In the genomic region with DNA sequence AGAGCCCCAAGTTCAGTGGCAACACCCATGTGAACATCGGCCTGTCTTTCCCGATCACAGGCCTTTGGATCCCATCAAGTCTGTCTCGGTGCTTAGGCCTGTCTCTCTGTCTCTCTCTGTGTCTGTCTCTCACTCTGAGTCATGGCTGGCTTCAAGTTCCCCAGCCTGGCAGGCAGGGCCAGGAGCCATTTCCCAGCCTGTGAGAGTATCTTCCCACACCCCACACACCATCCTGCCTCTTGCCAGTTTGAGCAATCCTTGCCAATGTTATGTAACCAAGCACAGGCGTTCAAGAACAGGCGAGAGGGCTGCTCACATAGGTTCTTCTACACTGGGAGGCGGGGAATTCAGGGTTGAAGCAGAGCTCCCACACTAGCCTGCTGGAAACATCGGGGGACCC, we compare ENCODE assay signal across 1 cellular context.
TF ChIP-seq lines count a peak whose summit lies in the region.

No MANE protein-coding gene starts in this region.

TF ChIP-seq in WTC11, 78 proteins besides CTCF, POLR2A, EP300 and RAD21 (continued from another document):
- TF ChIP-seq, protein P1, sequence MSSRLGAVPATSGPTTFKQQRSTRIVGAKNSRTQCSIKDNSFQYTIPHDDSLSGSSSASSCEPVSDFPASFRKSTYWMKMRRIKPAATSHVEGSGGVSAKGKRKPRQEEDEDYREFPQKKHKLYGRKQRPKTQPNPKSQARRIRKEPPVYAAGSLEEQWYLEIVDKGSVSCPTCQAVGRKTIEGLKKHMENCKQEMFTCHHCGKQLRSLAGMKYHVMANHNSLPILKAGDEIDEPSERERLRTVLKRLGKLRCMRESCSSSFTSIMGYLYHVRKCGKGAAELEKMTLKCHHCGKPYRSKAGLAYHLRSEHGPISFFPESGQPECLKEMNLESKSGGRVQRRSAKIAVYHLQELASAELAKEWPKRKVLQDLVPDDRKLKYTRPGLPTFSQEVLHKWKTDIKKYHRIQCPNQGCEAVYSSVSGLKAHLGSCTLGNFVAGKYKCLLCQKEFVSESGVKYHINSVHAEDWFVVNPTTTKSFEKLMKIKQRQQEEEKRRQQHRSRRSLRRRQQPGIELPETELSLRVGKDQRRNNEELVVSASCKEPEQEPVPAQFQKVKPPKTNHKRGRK (CRISPR knock-in tag; IDR thresholded peaks at IDR 0.05; ENCODE audit: borderline replicate concordance), result no peak
- TF ChIP-seq NR2C2 (CRISPR knock-in tag; IDR thresholded peaks at IDR 0.05) (no peak), ZNF263 (CRISPR knock-in tag; IDR thresholded peaks at IDR 0.05; ENCODE audit: low read depth) (no peak), FOXP1 (CRISPR knock-in tag; IDR thresholded peaks at IDR 0.05; ENCODE audit: borderline replicate concordance) (no peak), TCF7 (CRISPR knock-in tag; IDR thresholded peaks at IDR 0.05; ENCODE audit: low read depth) (no peak)
- TF ChIP-seq, protein P2, sequence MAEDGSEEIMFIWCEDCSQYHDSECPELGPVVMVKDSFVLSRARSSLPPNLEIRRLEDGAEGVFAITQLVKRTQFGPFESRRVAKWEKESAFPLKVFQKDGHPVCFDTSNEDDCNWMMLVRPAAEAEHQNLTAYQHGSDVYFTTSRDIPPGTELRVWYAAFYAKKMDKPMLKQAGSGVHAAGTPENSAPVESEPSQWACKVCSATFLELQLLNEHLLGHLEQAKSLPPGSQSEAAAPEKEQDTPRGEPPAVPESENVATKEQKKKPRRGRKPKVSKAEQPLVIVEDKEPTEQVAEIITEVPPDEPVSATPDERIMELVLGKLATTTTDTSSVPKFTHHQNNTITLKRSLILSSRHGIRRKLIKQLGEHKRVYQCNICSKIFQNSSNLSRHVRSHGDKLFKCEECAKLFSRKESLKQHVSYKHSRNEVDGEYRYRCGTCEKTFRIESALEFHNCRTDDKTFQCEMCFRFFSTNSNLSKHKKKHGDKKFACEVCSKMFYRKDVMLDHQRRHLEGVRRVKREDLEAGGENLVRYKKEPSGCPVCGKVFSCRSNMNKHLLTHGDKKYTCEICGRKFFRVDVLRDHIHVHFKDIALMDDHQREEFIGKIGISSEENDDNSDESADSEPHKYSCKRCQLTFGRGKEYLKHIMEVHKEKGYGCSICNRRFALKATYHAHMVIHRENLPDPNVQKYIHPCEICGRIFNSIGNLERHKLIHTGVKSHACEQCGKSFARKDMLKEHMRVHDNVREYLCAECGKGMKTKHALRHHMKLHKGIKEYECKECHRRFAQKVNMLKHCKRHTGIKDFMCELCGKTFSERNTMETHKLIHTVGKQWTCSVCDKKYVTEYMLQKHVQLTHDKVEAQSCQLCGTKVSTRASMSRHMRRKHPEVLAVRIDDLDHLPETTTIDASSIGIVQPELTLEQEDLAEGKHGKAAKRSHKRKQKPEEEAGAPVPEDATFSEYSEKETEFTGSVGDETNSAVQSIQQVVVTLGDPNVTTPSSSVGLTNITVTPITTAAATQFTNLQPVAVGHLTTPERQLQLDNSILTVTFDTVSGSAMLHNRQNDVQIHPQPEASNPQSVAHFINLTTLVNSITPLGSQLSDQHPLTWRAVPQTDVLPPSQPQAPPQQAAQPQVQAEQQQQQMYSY (CRISPR knock-in tag; IDR thresholded peaks at IDR 0.05), result no peak
